1 cellular context compared by ENCODE assay signal in the genomic region with DNA sequence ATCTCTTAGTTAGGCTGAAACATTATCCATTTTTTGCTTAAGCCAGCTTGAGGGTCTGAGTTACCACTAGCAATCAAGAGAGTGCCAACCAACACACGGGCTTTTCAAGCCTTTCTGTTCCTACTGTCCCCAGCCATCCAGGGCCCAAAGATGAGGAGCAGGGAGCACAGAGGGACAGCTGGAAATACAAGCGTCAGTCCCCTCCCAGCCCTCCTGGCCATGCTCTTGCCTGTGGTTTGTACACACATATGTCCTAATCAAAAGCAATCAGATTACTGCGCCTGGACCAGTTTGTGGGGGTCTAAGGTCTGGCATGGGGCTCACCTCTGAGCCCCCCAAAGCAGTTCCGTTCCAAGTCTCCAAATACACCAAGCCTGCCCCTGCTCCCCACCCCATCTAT.
TF ChIP-seq lines count a peak whose summit lies in the region.

No MANE protein-coding gene starts in this region.

TF ChIP-seq in GM12878, 131 proteins besides CTCF, POLR2A, EP300 and RAD21:
- TF ChIP-seq, protein P1, sequence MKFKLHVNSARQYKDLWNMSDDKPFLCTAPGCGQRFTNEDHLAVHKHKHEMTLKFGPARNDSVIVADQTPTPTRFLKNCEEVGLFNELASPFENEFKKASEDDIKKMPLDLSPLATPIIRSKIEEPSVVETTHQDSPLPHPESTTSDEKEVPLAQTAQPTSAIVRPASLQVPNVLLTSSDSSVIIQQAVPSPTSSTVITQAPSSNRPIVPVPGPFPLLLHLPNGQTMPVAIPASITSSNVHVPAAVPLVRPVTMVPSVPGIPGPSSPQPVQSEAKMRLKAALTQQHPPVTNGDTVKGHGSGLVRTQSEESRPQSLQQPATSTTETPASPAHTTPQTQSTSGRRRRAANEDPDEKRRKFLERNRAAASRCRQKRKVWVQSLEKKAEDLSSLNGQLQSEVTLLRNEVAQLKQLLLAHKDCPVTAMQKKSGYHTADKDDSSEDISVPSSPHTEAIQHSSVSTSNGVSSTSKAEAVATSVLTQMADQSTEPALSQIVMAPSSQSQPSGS (IDR thresholded peaks at IDR 0.05; ENCODE audit: low read length), result no peak
